ENCODE assay signal across 1 cellular context in genomic region chr5:91514408-91514807, GRCh38.
TF ChIP-seq lines count a peak whose summit lies in the region.

No MANE protein-coding gene starts in this region.

TF ChIP-seq in WTC11, 78 proteins besides CTCF, POLR2A, EP300 and RAD21 (continued from another document):
- TF ChIP-seq ZNF281 (CRISPR knock-in tag; IDR thresholded peaks at IDR 0.05): no peak
- TF ChIP-seq NR2C2 (CRISPR knock-in tag; IDR thresholded peaks at IDR 0.05): no peak
- TF ChIP-seq, protein P1, sequence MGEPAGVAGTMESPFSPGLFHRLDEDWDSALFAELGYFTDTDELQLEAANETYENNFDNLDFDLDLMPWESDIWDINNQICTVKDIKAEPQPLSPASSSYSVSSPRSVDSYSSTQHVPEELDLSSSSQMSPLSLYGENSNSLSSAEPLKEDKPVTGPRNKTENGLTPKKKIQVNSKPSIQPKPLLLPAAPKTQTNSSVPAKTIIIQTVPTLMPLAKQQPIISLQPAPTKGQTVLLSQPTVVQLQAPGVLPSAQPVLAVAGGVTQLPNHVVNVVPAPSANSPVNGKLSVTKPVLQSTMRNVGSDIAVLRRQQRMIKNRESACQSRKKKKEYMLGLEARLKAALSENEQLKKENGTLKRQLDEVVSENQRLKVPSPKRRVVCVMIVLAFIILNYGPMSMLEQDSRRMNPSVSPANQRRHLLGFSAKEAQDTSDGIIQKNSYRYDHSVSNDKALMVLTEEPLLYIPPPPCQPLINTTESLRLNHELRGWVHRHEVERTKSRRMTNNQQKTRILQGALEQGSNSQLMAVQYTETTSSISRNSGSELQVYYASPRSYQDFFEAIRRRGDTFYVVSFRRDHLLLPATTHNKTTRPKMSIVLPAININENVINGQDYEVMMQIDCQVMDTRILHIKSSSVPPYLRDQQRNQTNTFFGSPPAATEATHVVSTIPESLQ (CRISPR knock-in tag; IDR thresholded peaks at IDR 0.05): no peak
- no peak for TF ChIP-seq NFYB (CRISPR knock-in tag; conservative IDR thresholded peaks at IDR 0.05; ENCODE audit: low read depth)
